In genomic region chr16:88405325-88406060, GRCh38 we compare ENCODE assay signal across 16 cellular contexts. TPM values are rescaled to one million over a fixed set of nuclear protein-coding genes. Genes with fewer than 3 reads are reported as not detected.
A peak's percentile ranks its signal among the peaks of the same experiment; 100 is the strongest.
DNase-seq lines count a peak whose midpoint lies in the region; ATAC-seq, FAIRE-seq and TF ChIP-seq lines count a peak whose summit lies in the region.
"Had no signal": no experiment of that assay in that cellular context is flagged by ENCODE, and none has a peak within 500 bp of the region (broad histone marks: within the 10 kb centered on the region; RNA-seq: fewer than 3 reads in every experiment).

No MANE protein-coding gene starts in this region.

- peak overlapping the region in 1 of 2 donors; percentile 12 for H3K27ac ChIP-seq in ascending aorta
- H3K27ac ChIP-seq in ovary, result no peak overlapping the region
- H3K27ac ChIP-seq: Peyer's patch, transverse colon had no signal

- ATAC-seq in activated naive CD8-positive, alpha-beta T cell treated with anti-CD3 and anti-CD28 coated beads, Interleukin-2, amount 50 U/mL, for 24 hours, result no peak
- ATAC-seq: naive thymus-derived CD8-positive, alpha-beta T cell had no signal

- no peak for TF ChIP-seq CTCF in AG10803 (conservative IDR thresholded peaks at IDR 0.05; ENCODE audit: low read length)
- no peak for TF ChIP-seq CTCF in ascending aorta (IDR thresholded peaks at IDR 0.05)
- no peak for TF ChIP-seq CTCF in foreskin fibroblast (IDR thresholded peaks at IDR 0.05; ENCODE audit: low read depth, low read length)
- TF ChIP-seq CTCF in ovary (IDR thresholded peaks at IDR 0.05), result no peak
- TF ChIP-seq CTCF in D721Med (IDR thresholded peaks at IDR 0.05; ENCODE audit: insufficient read depth, missing control alignments), result no peak

- H3K4me3 Mint-ChIP-seq in activated naive CD8-positive, alpha-beta T cell treated with anti-CD3 and anti-CD28 coated beads, Interleukin-2, amount 50 U/mL, for 24 hours, result no peak overlapping the region
- H3K4me3 Mint-ChIP-seq: naive thymus-derived CD8-positive, alpha-beta T cell had no signal

- H3K36me3 ChIP-seq in ascending aorta (no peaks in the 10 kb centered on the region), ovary (no peaks in the 10 kb centered on the region)
- H3K36me3 ChIP-seq: Peyer's patch, transverse colon had no signal

- no peak for FAIRE-seq in D721Med (lab: Jason Lieb, UNC)

- WGBS in ovary, 3 donors, result 18 to 27% (median 22%) methylated on average over 15 to 26 of the region's 26 CpGs

- no peaks in the 10 kb centered on the region for H3K9me3 ChIP-seq in ascending aorta
- no peaks in the 10 kb centered on the region for H3K9me3 ChIP-seq in ovary
- H3K9me3 ChIP-seq: Peyer's patch, transverse colon had no signal

- H3K4me1 ChIP-seq in ascending aorta (peaks cover 0 to 13% of the 10 kb centered on the region in 2 donors), ovary (ENCODE audit: insufficient read depth) (peaks cover 5% of the 10 kb centered on the region)
- H3K4me1 ChIP-seq: Peyer's patch, transverse colon had no signal

- no peaks in the 10 kb centered on the region for H3K9me3 Mint-ChIP-seq in activated naive CD8-positive, alpha-beta T cell treated with anti-CD3 and anti-CD28 coated beads, Interleukin-2, amount 50 U/mL, for 24 hours
- H3K9me3 Mint-ChIP-seq: naive thymus-derived CD8-positive, alpha-beta T cell had no signal

- intact Hi-C loops in ascending aorta (cut with DNase I) (no loop called here), ovary (cut with DNase I) (no loop called here)

- H3K4me3 ChIP-seq in AG10803 (ENCODE audit: low read length) (peak overlapping the region; percentile 5), ascending aorta (peak overlapping the region; percentile 33 to 55), foreskin fibroblast (ENCODE audit: low read depth in 1 of 2, low read length in 2 of 2) (peak overlapping the region in 1 of 2 donors; percentile 31), ovary (peak overlapping the region; percentile 1)
- H3K4me3 ChIP-seq: Peyer's patch, transverse colon had no signal

- no peak overlapping the region for H3K27ac Mint-ChIP-seq in activated naive CD8-positive, alpha-beta T cell treated with anti-CD3 and anti-CD28 coated beads, Interleukin-2, amount 50 U/mL, for 24 hours

- DNase-seq in AG10803 (ENCODE audit: low read depth), result peak; percentile 72
- peak in 1 of 2 donors; percentile 74 for DNase-seq in ascending aorta (ENCODE audit: low spot score in 2 of 2)
- peak; percentile 48 to 81 for DNase-seq in foreskin fibroblast
- DNase-seq in ovary, result peak in 2 of 5 donors; percentile 57 to 69
- no peak for DNase-seq in activated naive CD8-positive, alpha-beta T cell treated with anti-CD3 and anti-CD28 coated beads, Interleukin-2, amount 50 U/mL, for 24 hours
- no peak for DNase-seq in DMS79 treated with DMSO at 0.1 percent for 48 hours (lab: John Stamatoyannopoulos, UW)
- DNase-seq in D721Med (ENCODE audit: insufficient read length, low spot score), result no peak
- no peak for DNase-seq in NAMALWA (ENCODE audit: low spot score)
- DNase-seq: activated gamma-delta T cell treated with Interleukin-2 at 50 U/mL for 16 hours; DMS153; naive thymus-derived CD8-positive, alpha-beta T cell; NCI-H2029 treated with DMSO at 0.1 percent for 48 hours; NCI-H69; Peyer's patch; stimulated activated CD4-positive, alpha-beta T cell treated with anti-CD3 and anti-CD28 coated beads, Interleukin-4, amount 100 ng/mL, for 1 hour; transverse colon had no signal

- TF ChIP-seq EP300 in ovary (IDR thresholded peaks at IDR 0.05), result no peak

- peaks cover 3% of the 10 kb centered on the region for H3K27me3 Mint-ChIP-seq in activated naive CD8-positive, alpha-beta T cell treated with anti-CD3 and anti-CD28 coated beads, Interleukin-2, amount 50 U/mL, for 24 hours

- TF ChIP-seq POLR2A in ovary (IDR thresholded peaks at IDR 0.05), result no peak

- no peaks in the 10 kb centered on the region for H3K36me3 Mint-ChIP-seq in activated naive CD8-positive, alpha-beta T cell treated with anti-CD3 and anti-CD28 coated beads, Interleukin-2, amount 50 U/mL, for 24 hours (ENCODE audit: low read depth)
- H3K36me3 Mint-ChIP-seq: naive thymus-derived CD8-positive, alpha-beta T cell had no signal

- H3K4me1 Mint-ChIP-seq in activated naive CD8-positive, alpha-beta T cell treated with anti-CD3 and anti-CD28 coated beads, Interleukin-2, amount 50 U/mL, for 24 hours, result peaks cover 4% of the 10 kb centered on the region

- H3K27me3 ChIP-seq in ascending aorta, result no peaks in the 10 kb centered on the region
- no peaks in the 10 kb centered on the region for H3K27me3 ChIP-seq in ovary
- H3K27me3 ChIP-seq: Peyer's patch had no signal

RNA-seq across cellular contexts. Expression of gene ZNF469, which starts 22.7 kb away (rescaled TPM):
- total RNA-seq in ascending aorta (3.0 TPM), ovary (10 to 100 TPM in 2 of 7 donors, 1 to 10 TPM in 5; 1.1 to 16.2 (median 7.5) TPM)
- 1 to 10 TPM in 1 of 2 donors, under 1 TPM in 1; 0.52 to 3.0 TPM for polyA plus RNA-seq in ovary

RNA-seq across cellular contexts. Expression of gene ZFPM1, which starts 47.6 kb away (rescaled TPM):
- total RNA-seq in ascending aorta, result 5.5 TPM
- total RNA-seq in ovary, result 10 to 100 TPM in 1 of 7 donors, 1 to 10 TPM in 5, under 1 TPM in 1; 0.95 to 11.4 (median 4.3) TPM
- polyA plus RNA-seq in ovary, result 1 to 10 TPM in 1 of 2 donors, under 1 TPM in 1; 0.10 to 1.2 TPM

Comparison
In these comparisons a context has a peak if more than half of its experiments do, and no peak if none do; other contexts are left out.
1. DNase-seq: peak in AG10803 (single experiment) and foreskin fibroblast (2 of 2); none in activated naive CD8-positive, alpha-beta T cell treated with anti-CD3 and anti-CD28 coated beads, Interleukin-2, amount 50 U/mL, for 24 hours (single experiment), DMS79 treated with DMSO at 0.1 percent for 48 hours (single experiment), D721Med (single experiment) and NAMALWA (single experiment).